ENCODE assay signal across 8 cellular contexts in the genomic region with DNA sequence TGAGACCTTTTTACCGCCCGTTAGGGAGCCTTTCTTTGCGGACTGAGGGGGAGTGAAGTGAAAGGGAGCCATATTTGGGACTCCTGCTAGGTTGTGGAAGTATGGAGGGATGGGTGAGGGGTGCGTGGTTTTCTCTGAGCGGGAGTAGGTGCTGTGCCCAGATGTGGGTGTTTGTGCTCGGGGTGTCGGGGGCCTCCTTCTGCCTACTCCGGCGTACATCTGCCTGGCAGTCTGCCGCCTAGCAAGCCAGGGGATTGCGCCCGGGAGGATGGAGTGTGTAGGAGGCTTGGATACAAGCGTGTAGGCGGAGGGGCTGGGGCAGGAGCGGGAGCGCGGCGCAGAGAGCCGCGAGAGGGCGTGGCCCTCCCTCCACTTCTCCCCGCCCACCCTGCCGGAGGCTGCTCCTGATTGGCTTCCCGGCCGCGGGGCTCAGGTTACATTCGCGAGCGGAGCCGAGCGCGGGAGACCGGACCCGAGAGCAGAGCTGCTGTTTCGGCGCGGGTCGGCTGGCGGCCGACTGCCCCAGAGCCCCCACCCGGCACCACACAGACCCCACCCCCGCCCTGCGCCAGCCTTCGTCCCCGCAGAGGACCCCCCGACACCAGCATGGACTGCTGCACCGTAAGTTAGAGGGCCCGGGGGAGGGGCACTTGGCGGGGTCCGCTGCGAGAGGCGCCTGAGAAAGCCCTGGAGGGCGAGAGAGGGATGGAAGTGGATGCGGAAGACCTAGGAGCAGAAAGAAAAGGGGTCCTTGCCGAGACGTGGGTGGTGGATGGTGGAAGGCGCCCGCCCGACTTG. TPM values are rescaled to one million over a fixed set of nuclear protein-coding genes. Genes with fewer than 3 reads are reported as not detected.
DNase-seq lines count a peak whose midpoint lies in the region; TF ChIP-seq lines count a peak whose summit lies in the region.

A gene (plus strand): TSS at position 464 of the 798 bp plus-strand sequence. CDS start 143 bp downstream, at position 607.

- DNase-seq in GM23248: peak; percentile 95
- peak; percentile 90 for DNase-seq in RKO (ENCODE audit: low spot score)
- DNase-seq in activated T-helper 2 cell treated with anti-CD3 and anti-CD28 coated beads, Interferon-gamma antibody, Interleukin-2, Interleukin-4, amounts not matched to agents 10 μg/mL and 5 μg/mL and 100 μg/mL, durations not matched to agents 14 hours and 24 hours and 36 hours (ENCODE audit: low spot score): peak; percentile 76
- peak; percentile 77 for DNase-seq in fibroblast of the aortic adventitia (ENCODE audit: low read depth)
- peak; percentile 76 for DNase-seq in stimulated activated naive CD4-positive, alpha-beta T cell treated with Interleukin-2 at 50 U/mL for 16 hours (lab: John Stamatoyannopoulos, UW)

- H3K36me3 Mint-ChIP-seq in activated T-helper 2 cell treated with anti-CD3 and anti-CD28 coated beads, Interferon-gamma antibody, Interleukin-2, Interleukin-4, amounts not matched to agents 10 μg/mL and 5 μg/mL and 100 μg/mL, durations not matched to agents 14 hours and 24 hours and 36 hours (ENCODE audit: low read depth): no peaks in the 10 kb centered on the region
- H3K36me3 Mint-ChIP-seq in nephron (ENCODE audit: low read depth): no peaks in the 10 kb centered on the region

- peaks cover 18% of the 10 kb centered on the region for H3K79me2 ChIP-seq in DOHH2 (ENCODE audit: control insufficient read depth, low read length)
- no peaks in the 10 kb centered on the region for H3K79me2 ChIP-seq in GM23248 (ENCODE audit: insufficient read depth)
- H3K79me2 ChIP-seq in KMS-11 (ENCODE audit: insufficient read depth, low read depth): no peaks in the 10 kb centered on the region

- TF ChIP-seq CTCF in DOHH2 (IDR thresholded peaks at IDR 0.05; ENCODE audit: low read depth, low read length, poor library complexity, severe bottlenecking) (no peak), KMS-11 (conservative IDR thresholded peaks at IDR 0.05; ENCODE audit: low read depth, low read length) (no peak), fibroblast of the aortic adventitia (IDR thresholded peaks at IDR 0.05; ENCODE audit: insufficient read depth, low read length) (no peak), nephron (IDR thresholded peaks at IDR 0.05; ENCODE audit: unreplicated experiment in 3 of 3) (no peak)

- H3K4me3 ChIP-seq in DOHH2 (ENCODE audit: low read length): peak within 1 kb of the TSS; percentile 94
- peak within 1 kb of the TSS; percentile 67 for H3K4me3 ChIP-seq in GM23248
- H3K4me3 ChIP-seq in KMS-11 (IDR thresholded peaks at IDR 0.05; ENCODE audit: insufficient read depth, low read depth, low read length): no peak within 1 kb of the TSS
- peak within 1 kb of the TSS; percentile 66 for H3K4me3 ChIP-seq in fibroblast of the aortic adventitia (ENCODE audit: low read depth, low read length)

- peaks cover 18% of the 10 kb centered on the region for H3K27me3 ChIP-seq in DOHH2 (ENCODE audit: control insufficient read depth, low read length)
- H3K27me3 ChIP-seq in GM23248 (replicated peaks; ENCODE audit: insufficient read depth): peaks cover 49% of the 10 kb centered on the region
- no peaks in the 10 kb centered on the region for H3K27me3 ChIP-seq in KMS-11 (ENCODE audit: insufficient read depth, low read depth)

- peak within 1 kb of the TSS; percentile 67 for H2AFZ ChIP-seq in GM23248
- peak within 1 kb of the TSS; percentile 90 for H2AFZ ChIP-seq in KMS-11 (ENCODE audit: low read depth)

- H3K9me2 ChIP-seq in DOHH2 (replicated peaks; ENCODE audit: control insufficient read depth, low read length) (no peaks in the 10 kb centered on the region), GM23248 (ENCODE audit: insufficient read depth) (no peaks in the 10 kb centered on the region)

- H3K27ac ChIP-seq in DOHH2 (ENCODE audit: low read depth, low read length) (no peak within 1 kb of the TSS), GM23248 (no peak within 1 kb of the TSS), KMS-11 (no peak within 1 kb of the TSS)

- H3K4me2 ChIP-seq in DOHH2 (ENCODE audit: low read length) (peak within 1 kb of the TSS; percentile 98), GM23248 (ENCODE audit: unreplicated experiment) (peak within 1 kb of the TSS; percentile 87), KMS-11 (peak within 1 kb of the TSS; percentile 63)

- H3F3A ChIP-seq in DOHH2 (ENCODE audit: control insufficient read depth, insufficient read depth): 0 out of 2 replicates have a peak, but pooled peaks cover 3% of the 10 kb centered on the region
- H3F3A ChIP-seq in GM23248 (ENCODE audit: insufficient read depth): no peaks in the 10 kb centered on the region

- no peaks in the 10 kb centered on the region for H3K9me3 ChIP-seq in DOHH2 (ENCODE audit: control insufficient read depth, insufficient read depth, low read length)
- H3K9me3 ChIP-seq in GM23248 (ENCODE audit: low read depth): no peaks in the 10 kb centered on the region

- no peak within 1 kb of the TSS for H3K27ac Mint-ChIP-seq in activated T-helper 2 cell treated with anti-CD3 and anti-CD28 coated beads, Interferon-gamma antibody, Interleukin-2, Interleukin-4, amounts not matched to agents 10 μg/mL and 5 μg/mL and 100 μg/mL, durations not matched to agents 14 hours and 24 hours and 36 hours
- peak within 1 kb of the TSS; percentile 19 to 33 (median 19) for H3K27ac Mint-ChIP-seq in nephron

- peaks cover 42% of the 10 kb centered on the region for H3K4me1 ChIP-seq in DOHH2 (ENCODE audit: control insufficient read depth, low read length)
- H3K4me1 ChIP-seq in GM23248 (ENCODE audit: insufficient read depth): no peaks in the 10 kb centered on the region
- H3K4me1 ChIP-seq in KMS-11 (ENCODE audit: low read depth, poor library complexity, severe bottlenecking): no peaks in the 10 kb centered on the region

- H3K27me3 Mint-ChIP-seq in activated T-helper 2 cell treated with anti-CD3 and anti-CD28 coated beads, Interferon-gamma antibody, Interleukin-2, Interleukin-4, amounts not matched to agents 10 μg/mL and 5 μg/mL and 100 μg/mL, durations not matched to agents 14 hours and 24 hours and 36 hours (ENCODE audit: low read depth): peaks cover 48% of the 10 kb centered on the region
- peaks cover 99% of the 10 kb centered on the region for H3K27me3 Mint-ChIP-seq in nephron (ENCODE audit: low read depth)

- H4K20me1 ChIP-seq in DOHH2 (ENCODE audit: control insufficient read depth, insufficient read depth, low read depth, low read length): no peaks in the 10 kb centered on the region
- no peaks in the 10 kb centered on the region for H4K20me1 ChIP-seq in GM23248 (ENCODE audit: insufficient read depth)
- no peaks in the 10 kb centered on the region for H4K20me1 ChIP-seq in KMS-11 (ENCODE audit: insufficient read depth)

- intact Hi-C loops in activated T-helper 2 cell treated with anti-CD3 and anti-CD28 coated beads, Interferon-gamma antibody, Interleukin-2, Interleukin-4, amounts not matched to agents 10 μg/mL and 5 μg/mL and 100 μg/mL, durations not matched to agents 14 hours and 24 hours and 36 hours (cut with micrococcal nuclease): loop anchor here (10.0 kb wide), 1 partner anchor 1145 kb away; a partner anchor contains a TSS

- H3K9me3 Mint-ChIP-seq in activated T-helper 2 cell treated with anti-CD3 and anti-CD28 coated beads, Interferon-gamma antibody, Interleukin-2, Interleukin-4, amounts not matched to agents 10 μg/mL and 5 μg/mL and 100 μg/mL, durations not matched to agents 14 hours and 24 hours and 36 hours: no peaks in the 10 kb centered on the region
- H3K9me3 Mint-ChIP-seq in nephron: no peaks in the 10 kb centered on the region

- H3K4me3 Mint-ChIP-seq in activated T-helper 2 cell treated with anti-CD3 and anti-CD28 coated beads, Interferon-gamma antibody, Interleukin-2, Interleukin-4, amounts not matched to agents 10 μg/mL and 5 μg/mL and 100 μg/mL, durations not matched to agents 14 hours and 24 hours and 36 hours (ENCODE audit: low read depth): peak within 1 kb of the TSS; percentile 72
- H3K4me3 Mint-ChIP-seq in nephron: peak within 1 kb of the TSS; percentile 78 to 88 (median 85)

- 3 to 5% methylated on average over 20 to 59 of the region's 59 CpGs for WGBS in GM23248 (ENCODE audit: low coverage in 1 of 2, low lambda C conversion rate in 2 of 2, missing lambda C conversion rate in 2 of 2), 2 experiments

- H3K9ac ChIP-seq in GM23248: peak within 1 kb of the TSS; percentile 22; the same call in 1 of the 2 replicates
- H3K9ac ChIP-seq in KMS-11: no peak within 1 kb of the TSS

- no peaks in the 10 kb centered on the region for H3K36me3 ChIP-seq in DOHH2 (ENCODE audit: control insufficient read depth, low read length)
- H3K36me3 ChIP-seq in GM23248 (ENCODE audit: low read depth): no peaks in the 10 kb centered on the region
- H3K36me3 ChIP-seq in KMS-11 (ENCODE audit: insufficient read depth): no peaks in the 10 kb centered on the region

- in situ Hi-C loops in GM23248 (cut with MboI): no loop called here

- peaks cover 14% of the 10 kb centered on the region for H3K4me1 Mint-ChIP-seq in activated T-helper 2 cell treated with anti-CD3 and anti-CD28 coated beads, Interferon-gamma antibody, Interleukin-2, Interleukin-4, amounts not matched to agents 10 μg/mL and 5 μg/mL and 100 μg/mL, durations not matched to agents 14 hours and 24 hours and 36 hours (ENCODE audit: low read depth)
- H3K4me1 Mint-ChIP-seq in nephron: peaks cover 11% of the 10 kb centered on the region

RNA-seq across cellular contexts. Expression of the gene that starts here (rescaled TPM):
- total RNA-seq in GM23248 (2014; rRNA removed; shearing (Covaris generic)): 0.32 TPM in 1 of 2 replicates, not detected in the other
- 0.23 and 0.29 TPM in 2 replicates for polyA plus RNA-seq in GM23248 (2016; fragmentation: Nextera tagmentation; extraction: Ambion mirVana)
- 5.0 and 6.7 TPM in 2 replicates for total RNA-seq in activated T-helper 2 cell treated with anti-CD3 and anti-CD28 coated beads, Interferon-gamma antibody, Interleukin-2, Interleukin-4, amounts not matched to agents 10 μg/mL and 5 μg/mL and 100 μg/mL, durations not matched to agents 14 hours and 24 hours and 36 hours
- 0.27 and 0.33 TPM in 2 replicates for total RNA-seq in fibroblast of the aortic adventitia (ENCODE audit: low replicate concordance)

Comparison
In these comparisons a context has a peak if more than half of its experiments do, and no peak if none do; other contexts are left out.
1. Peak in DNase-seq, H3K4me3 ChIP-seq, H3K9ac ChIP-seq and H3K4me2 ChIP-seq in GM23248; RNA of the gene not detected or under 1 TPM.
2. Peak in DNase-seq and H3K4me3 ChIP-seq in fibroblast of the aortic adventitia; RNA of the gene not detected or under 1 TPM.